ENCODE assay signal across 1 cellular context in genomic region chr6:44257753-44258324, GRCh38.
TF ChIP-seq lines count a peak whose summit lies in the region.

No MANE protein-coding gene starts in this region.

TF ChIP-seq in HepG2, 621 proteins besides CTCF, POLR2A, EP300 and RAD21 (continues in another document):
- TF ChIP-seq ZNF788 (CRISPR knock-in tag; IDR thresholded peaks at IDR 0.05; ENCODE audit: borderline replicate concordance): no peak
- TF ChIP-seq TRIM24 (CRISPR knock-in tag; IDR thresholded peaks at IDR 0.05): no peak
- TF ChIP-seq POLR2G (IDR thresholded peaks at IDR 0.05; ENCODE audit: low read depth, low read length): no peak
- TF ChIP-seq NBN (conservative IDR thresholded peaks at IDR 0.05): no peak
- 0 out of 2 replicates have a peak, but pooled peaks have one; percentile 4 for TF ChIP-seq CSRNP1 (CRISPR knock-in tag; IDR thresholded peaks at IDR 0.05)
- no peak for TF ChIP-seq NONO (IDR thresholded peaks at IDR 0.05)
- TF ChIP-seq NONO (CRISPR knock-in tag; conservative IDR thresholded peaks at IDR 0.05): no peak
- TF ChIP-seq ZNF782 (CRISPR knock-in tag; IDR thresholded peaks at IDR 0.05; ENCODE audit: borderline replicate concordance): 0 out of 2 replicates have a peak, but pooled peaks have one; percentile 4
- no peak for TF ChIP-seq ZNF138 (CRISPR knock-in tag; IDR thresholded peaks at IDR 0.05; ENCODE audit: low read depth)
- TF ChIP-seq KLF13 (CRISPR knock-in tag; IDR thresholded peaks at IDR 0.05): no peak
- TF ChIP-seq ATF5 (CRISPR knock-in tag; IDR thresholded peaks at IDR 0.05; ENCODE audit: low read depth): 0 out of 2 replicates have a peak, but pooled peaks have one; percentile 19
- TF ChIP-seq ZBTB33 (CRISPR knock-in tag; IDR thresholded peaks at IDR 0.05): 0 out of 2 replicates have a peak, but pooled peaks have one; percentile 6
- TF ChIP-seq REL (CRISPR knock-in tag; conservative IDR thresholded peaks at IDR 0.05): no peak
- TF ChIP-seq AHR (CRISPR knock-in tag; IDR thresholded peaks at IDR 0.05): no peak
- TF ChIP-seq ZNF431 (CRISPR knock-in tag; IDR thresholded peaks at IDR 0.05; ENCODE audit: borderline replicate concordance, low read depth): no peak
- TF ChIP-seq ASH2L (IDR thresholded peaks at IDR 0.05; ENCODE audit: insufficient read length, low read depth, low read length): no peak
- TF ChIP-seq ATF7 (IDR thresholded peaks at IDR 0.05): no peak
- TF ChIP-seq ATF7 (CRISPR knock-in tag; IDR thresholded peaks at IDR 0.05): 0 out of 2 replicates have a peak, but pooled peaks have one; percentile 26
- TF ChIP-seq ZNF547 (CRISPR knock-in tag; IDR thresholded peaks at IDR 0.05): no peak
- TF ChIP-seq SETDB1 (CRISPR knock-in tag; IDR thresholded peaks at IDR 0.05; ENCODE audit: borderline replicate concordance): no peak
- TF ChIP-seq ZNF44 (CRISPR knock-in tag; IDR thresholded peaks at IDR 0.05): no peak
- peak; percentile 15 for TF ChIP-seq MED8 (CRISPR knock-in tag; IDR thresholded peaks at IDR 0.05; ENCODE audit: insufficient replicate concordance)
- 0 out of 2 replicates have a peak, but pooled peaks have one; percentile 35 for TF ChIP-seq ARHGAP35 (CRISPR knock-in tag; IDR thresholded peaks at IDR 0.05; ENCODE audit: borderline replicate concordance)
- TF ChIP-seq MYC (CRISPR knock-in tag; IDR thresholded peaks at IDR 0.05; ENCODE audit: borderline replicate concordance): no peak
- TF ChIP-seq ZNF646 (CRISPR knock-in tag; IDR thresholded peaks at IDR 0.05): no peak
- TF ChIP-seq RXRB (CRISPR knock-in tag; IDR thresholded peaks at IDR 0.05; ENCODE audit: borderline replicate concordance): no peak
- no peak for TF ChIP-seq ZNF460 (CRISPR knock-in tag; IDR thresholded peaks at IDR 0.05; ENCODE audit: borderline replicate concordance)
- TF ChIP-seq E2F5 (CRISPR knock-in tag; conservative IDR thresholded peaks at IDR 0.05): no peak
- no peak for TF ChIP-seq AGO1 (IDR thresholded peaks at IDR 0.05; ENCODE audit: low read depth, low read length, poor library complexity, severe bottlenecking)
- no peak for TF ChIP-seq TBP (CRISPR knock-in tag; IDR thresholded peaks at IDR 0.05)
- 0 out of 2 replicates have a peak, but pooled peaks have one; percentile 25 for TF ChIP-seq ZC3H13 (CRISPR knock-in tag; IDR thresholded peaks at IDR 0.05)
- TF ChIP-seq ZNF660 (CRISPR knock-in tag; IDR thresholded peaks at IDR 0.05; ENCODE audit: borderline replicate concordance, low read depth): no peak
- TF ChIP-seq HBP1 (CRISPR knock-in tag; IDR thresholded peaks at IDR 0.05; ENCODE audit: low read depth): no peak
- no peak for TF ChIP-seq HINFP (CRISPR knock-in tag; IDR thresholded peaks at IDR 0.05; ENCODE audit: low read depth)
- TF ChIP-seq NR2F2 (IDR thresholded peaks at IDR 0.05; ENCODE audit: borderline replicate concordance, low read depth): no peak
- TF ChIP-seq ZC3H4 (CRISPR knock-in tag; IDR thresholded peaks at IDR 0.05; ENCODE audit: borderline replicate concordance): no peak
- peak; percentile 34; the same call in 1 of the 2 replicates for TF ChIP-seq POLR2AphosphoS5 (IDR thresholded peaks at IDR 0.05; ENCODE audit: low read depth, low read length)
- no peak for TF ChIP-seq NFIB (CRISPR knock-in tag; IDR thresholded peaks at IDR 0.05; ENCODE audit: borderline replicate concordance)
- no peak for TF ChIP-seq KLF6 (CRISPR knock-in tag; IDR thresholded peaks at IDR 0.05)
- no peak for TF ChIP-seq MAFG (CRISPR knock-in tag; IDR thresholded peaks at IDR 0.05)
- no peak for TF ChIP-seq ZBTB21 (CRISPR knock-in tag; IDR thresholded peaks at IDR 0.05)
- TF ChIP-seq ZNF619 (CRISPR knock-in tag; IDR thresholded peaks at IDR 0.05): no peak; the same call in 1 of the 2 replicates
- no peak for TF ChIP-seq ERF (CRISPR knock-in tag; IDR thresholded peaks at IDR 0.05)
- no peak for TF ChIP-seq JUN (CRISPR knock-in tag; IDR thresholded peaks at IDR 0.05)
- no peak for TF ChIP-seq ADNP (CRISPR knock-in tag; IDR thresholded peaks at IDR 0.05)
- TF ChIP-seq ZNF414 (CRISPR knock-in tag; IDR thresholded peaks at IDR 0.05): 0 out of 2 replicates have a peak, but pooled peaks have one; percentile 3
- TF ChIP-seq MEF2D (CRISPR knock-in tag; IDR thresholded peaks at IDR 0.05): no peak
- no peak for TF ChIP-seq ZNF670 (CRISPR knock-in tag; IDR thresholded peaks at IDR 0.05; ENCODE audit: borderline replicate concordance)
- TF ChIP-seq KDM2A (CRISPR knock-in tag; IDR thresholded peaks at IDR 0.05; ENCODE audit: borderline replicate concordance, low read depth): no peak
- no peak for TF ChIP-seq DRAP1 (CRISPR knock-in tag; IDR thresholded peaks at IDR 0.05)
- 0 out of 2 replicates have a peak, but pooled peaks have one; percentile 20 for TF ChIP-seq PAWR (CRISPR knock-in tag; IDR thresholded peaks at IDR 0.05; ENCODE audit: borderline replicate concordance)
- TF ChIP-seq GMEB1 (CRISPR knock-in tag; IDR thresholded peaks at IDR 0.05; ENCODE audit: borderline replicate concordance): no peak
- no peak for TF ChIP-seq ZFP1 (CRISPR knock-in tag; IDR thresholded peaks at IDR 0.05)
